Comparison of ENCODE assay signal across 8 cellular contexts in genomic region chr3:127015282-127016042, GRCh38. TPM values are rescaled to one million over a fixed set of nuclear protein-coding genes. Genes with fewer than 3 reads are reported as not detected.
DNase-seq lines count a peak whose midpoint lies in the region; ATAC-seq and TF ChIP-seq lines count a peak whose summit lies in the region.

No MANE protein-coding gene starts in this region.

- H3K4me1 Mint-ChIP-seq in neural crest cell: peaks cover 7% of the 10 kb centered on the region

- H3K9me3 Mint-ChIP-seq in neural crest cell: no peaks in the 10 kb centered on the region

- H3K27me3 Mint-ChIP-seq in neural crest cell (ENCODE audit: low read depth): no peaks in the 10 kb centered on the region

- peaks cover 7% of the 10 kb centered on the region for H3K36me3 Mint-ChIP-seq in neural crest cell (ENCODE audit: low read depth)

- DNase-seq in NCI-H748 treated with DMSO at 0.1 percent for 48 hours (lab: John Stamatoyannopoulos, UW) (peak; percentile 3), neural crest cell (ENCODE audit: low read depth, low spot score) (peak; percentile 55), cortex of kidney (lab: John Stamatoyannopoulos, UW) (no peak), DMS114 treated with DMSO at 0.1 percent for 48 hours (lab: John Stamatoyannopoulos, UW; ENCODE audit: unreplicated experiment) (no peak)
- DNase-seq in stimulated activated naive CD4-positive, alpha-beta T cell (lab: John Stamatoyannopoulos, UW): no peak

- peak; percentile 48 for ATAC-seq in GM18909 (IDR thresholded peaks at IDR 0.05; ENCODE audit: poor library complexity, unreplicated experiment)
- peak; percentile 73 for ATAC-seq in HG02798 (IDR thresholded peaks at IDR 0.05; ENCODE audit: poor library complexity, unreplicated experiment)
- no peak for ATAC-seq in GM18861 (IDR thresholded peaks at IDR 0.05; ENCODE audit: unreplicated experiment)

- no peak for TF ChIP-seq CTCF in neural crest cell (conservative IDR thresholded peaks at IDR 0.05)

- H3K4me3 Mint-ChIP-seq in neural crest cell: peak overlapping the region; percentile 34

- peak overlapping the region; percentile 57 for H3K27ac Mint-ChIP-seq in neural crest cell (ENCODE audit: unreplicated experiment)

RNA-seq across cellular contexts. Expression of gene PLXNA1, which starts 32.5 kb away (rescaled TPM):
- total RNA-seq in neural crest cell: 90.4 and 94.0 TPM in 2 replicates

Comparison
In these comparisons a context has a peak if more than half of its experiments do, and no peak if none do; other contexts are left out.
1. DNase-seq: peak in NCI-H748 treated with DMSO at 0.1 percent for 48 hours (single experiment) and neural crest cell (single experiment); none in stimulated activated naive CD4-positive, alpha-beta T cell (0 of 6), cortex of kidney (single experiment) and DMS114 treated with DMSO at 0.1 percent for 48 hours (single experiment).